8 cellular contexts compared by ENCODE assay signal in the genomic region with DNA sequence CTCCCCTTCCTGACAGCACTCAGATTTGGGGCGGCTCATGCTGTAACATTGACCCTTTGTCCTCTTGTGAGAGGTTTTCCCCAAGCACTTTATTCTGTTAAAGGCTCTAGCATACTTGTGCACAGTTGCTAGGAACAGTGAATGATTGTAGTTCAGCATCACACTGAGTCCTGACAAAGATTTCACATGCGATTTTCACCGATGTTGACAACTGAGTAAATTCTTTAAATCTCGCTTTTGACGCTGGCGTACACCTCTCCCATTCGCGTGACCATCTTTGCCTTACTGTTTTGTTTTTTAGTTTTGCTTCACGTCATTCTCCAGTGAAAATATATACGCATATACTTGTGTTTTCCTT. TPM values are rescaled to one million over a fixed set of nuclear protein-coding genes. Genes with fewer than 3 reads are reported as not detected.
DNase-seq lines count a peak whose midpoint lies in the region; TF ChIP-seq lines count a peak whose summit lies in the region.

No MANE protein-coding gene starts in this region.

- peaks cover 0 to 58% (median 14%) of the 10 kb centered on the region in 3 donors for H3K4me1 ChIP-seq in esophagus squamous epithelium

- WGBS in esophagus squamous epithelium, 2 donors = 0 to 1% methylated on average over 10 of the region's 10 CpGs

- peak overlapping the region; percentile 95 to 99 (median 98) for H3K27ac ChIP-seq in esophagus squamous epithelium

- TF ChIP-seq POLR2A in esophagus squamous epithelium (IDR thresholded peaks at IDR 0.05) = no peak

- no peaks in the 10 kb centered on the region for H3K27me3 ChIP-seq in esophagus squamous epithelium

- DNase-seq in NAMALWA (ENCODE audit: low spot score) (peak; percentile 48), esophagus squamous epithelium (lab: John Stamatoyannopoulos, UW) (no peak), pons (ENCODE audit: low spot score) (peak; percentile 56), activated T-cell treated with anti-CD3 and anti-CD28 coated beads for 4 hours (no peak), DMS 273 (lab: John Stamatoyannopoulos, UW; ENCODE audit: unreplicated experiment) (no peak), NCI-H446 treated with DMSO at 0.1 percent for 48 hours (lab: John Stamatoyannopoulos, UW) (no peak), NCI-H2107 (lab: John Stamatoyannopoulos, UW) (no peak)

- peak overlapping the region; percentile 96 for H3K4me3 ChIP-seq in GM08714 (ENCODE audit: low read length)
- H3K4me3 ChIP-seq in esophagus squamous epithelium = peak overlapping the region; percentile 71 to 93 (median 88)

- H3K36me3 ChIP-seq in esophagus squamous epithelium = peaks cover 0 to 5% (median 0%) of the 10 kb centered on the region in 3 donors

- H3K9me3 ChIP-seq in esophagus squamous epithelium = no peaks in the 10 kb centered on the region

- intact Hi-C loops in esophagus squamous epithelium (cut with DNase I) = no loop called here

- TF ChIP-seq CTCF in esophagus squamous epithelium (IDR thresholded peaks at IDR 0.05) = no peak

RNA-seq across cellular contexts. Expression of a gene that starts 0.8 kb away (rescaled TPM):
- 10 to 100 TPM in 3 of 4 donors, 1 to 10 TPM in 1; 8.9 to 48.8 (median 19.3) TPM for total RNA-seq in esophagus squamous epithelium

RNA-seq across cellular contexts. Expression of a gene that starts 13.9 kb away (rescaled TPM):
- total RNA-seq in esophagus squamous epithelium = 1 to 10 TPM in 3 of 4 donors, under 1 TPM in 1; 0.91 to 3.0 (median 1.8) TPM

RNA-seq across cellular contexts. Expression of a gene that starts 18.1 kb away (rescaled TPM):
- 1 to 10 TPM; 6.3 to 9.9 (median 7.7) TPM for total RNA-seq in esophagus squamous epithelium

Comparison
In these comparisons a context has a peak if more than half of its experiments do, and no peak if none do; other contexts are left out.
1. DNase-seq: peak in NAMALWA (single experiment) and pons (single experiment); none in esophagus squamous epithelium (single experiment), activated T-cell treated with anti-CD3 and anti-CD28 coated beads for 4 hours (single experiment), DMS 273 (single experiment), NCI-H446 treated with DMSO at 0.1 percent for 48 hours (single experiment) and NCI-H2107 (single experiment).